ENCODE assay signal across 1 cellular context in the genomic region with DNA sequence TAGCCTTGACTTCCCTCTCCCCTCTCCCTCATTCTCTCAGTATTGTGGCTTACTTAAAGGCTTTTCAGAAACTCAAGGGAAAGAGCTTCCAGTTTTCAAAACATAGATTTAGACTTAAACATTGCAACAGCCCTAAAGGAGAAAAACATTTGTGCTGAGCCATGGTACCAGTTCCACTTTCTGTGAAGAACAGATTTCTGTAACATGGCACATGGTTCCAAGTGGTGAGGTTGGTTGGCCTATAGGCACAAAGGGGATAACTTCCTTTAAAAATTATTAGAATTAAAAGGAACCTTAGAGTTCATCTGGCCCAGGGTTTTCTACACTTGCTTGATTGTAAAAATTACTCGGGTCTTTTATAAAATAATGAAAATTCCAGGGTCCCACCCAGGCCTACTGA.
TF ChIP-seq lines count a peak whose summit lies in the region.

No MANE protein-coding gene starts in this region.

TF ChIP-seq in IMR-90, 13 proteins besides CTCF, POLR2A, EP300 and RAD21:
- TF ChIP-seq CEBPB (IDR thresholded peaks at IDR 0.05; ENCODE audit: low read depth, low read length) (no peak), RFX5 (IDR thresholded peaks at IDR 0.05; ENCODE audit: low read depth, low read length) (no peak), FOS (IDR thresholded peaks at IDR 0.05; ENCODE audit: low read depth, low read length) (no peak), NFE2L2 (IDR thresholded peaks at IDR 0.05; ENCODE audit: low read depth, low read length) (no peak), SMC3 (IDR thresholded peaks at IDR 0.05; ENCODE audit: low read depth, low read length) (no peak), CHD1 (IDR thresholded peaks at IDR 0.05; ENCODE audit: low read depth, low read length) (no peak), BHLHE40 (IDR thresholded peaks at IDR 0.05; ENCODE audit: low read depth, low read length) (no peak)
- TF ChIP-seq, protein P1, sequence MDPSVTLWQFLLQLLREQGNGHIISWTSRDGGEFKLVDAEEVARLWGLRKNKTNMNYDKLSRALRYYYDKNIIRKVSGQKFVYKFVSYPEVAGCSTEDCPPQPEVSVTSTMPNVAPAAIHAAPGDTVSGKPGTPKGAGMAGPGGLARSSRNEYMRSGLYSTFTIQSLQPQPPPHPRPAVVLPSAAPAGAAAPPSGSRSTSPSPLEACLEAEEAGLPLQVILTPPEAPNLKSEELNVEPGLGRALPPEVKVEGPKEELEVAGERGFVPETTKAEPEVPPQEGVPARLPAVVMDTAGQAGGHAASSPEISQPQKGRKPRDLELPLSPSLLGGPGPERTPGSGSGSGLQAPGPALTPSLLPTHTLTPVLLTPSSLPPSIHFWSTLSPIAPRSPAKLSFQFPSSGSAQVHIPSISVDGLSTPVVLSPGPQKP (IDR thresholded peaks at IDR 0.05; ENCODE audit: borderline replicate concordance, low read depth, low read length), result no peak
